In genomic region chr7:147070886-147071285, GRCh38 we compare ENCODE assay signal across 29 cellular contexts.
"Had no signal": no experiment of that assay in that cellular context is flagged by ENCODE, and none has a peak within 500 bp of the region (broad histone marks: within the 10 kb centered on the region; RNA-seq: fewer than 3 reads in every experiment).

No MANE protein-coding gene starts in this region.

- H3K4me2 ChIP-seq: neural progenitor cell had no signal

- H3K4me1 Mint-ChIP-seq: naive thymus-derived CD4-positive, alpha-beta T cell; natural killer cell; stimulated activated effector memory CD8-positive, alpha-beta T cell treated with anti-CD3 and anti-CD28 coated beads, Interleukin-12 subunit alpha, Interleukin-12 subunit beta, amount 100 ng/mL, for 72 hours; stimulated activated naive CD8-positive, alpha-beta T cell treated with anti-CD3 and anti-CD28 coated beads, Interleukin-15, amount 100 ng/mL, for 72 hours had no signal

- H3K27me3 ChIP-seq: neural progenitor cell, ovary, right lobe of liver, sigmoid colon, suprapubic skin, testis, tibial artery, transverse colon, upper lobe of right lung, uterus had no signal

- FAIRE-seq: small intestine had no signal

- H3K9me3 Mint-ChIP-seq: neural progenitor cell had no signal

- H3K36me3 ChIP-seq: neural progenitor cell, ovary, right lobe of liver, sigmoid colon, suprapubic skin, tibial artery, transverse colon, upper lobe of right lung, uterus had no signal

- H3K27me3 Mint-ChIP-seq: naive thymus-derived CD4-positive, alpha-beta T cell; progenitor cell of endocrine pancreas; stimulated activated naive CD8-positive, alpha-beta T cell treated with anti-CD3 and anti-CD28 coated beads, Interleukin-15, amount 100 ng/mL, for 72 hours; type B pancreatic cell had no signal

- H3K4me3 ChIP-seq: neural progenitor cell, ovary, psoas muscle, right lobe of liver, sigmoid colon, suprapubic skin, testis, tibial artery, transverse colon, upper lobe of right lung, uterus had no signal

- H3K4me3 Mint-ChIP-seq: naive thymus-derived CD4-positive, alpha-beta T cell; natural killer cell; neural progenitor cell; stimulated activated effector memory CD8-positive, alpha-beta T cell treated with anti-CD3 and anti-CD28 coated beads, Interleukin-12 subunit alpha, Interleukin-12 subunit beta, amount 100 ng/mL, for 72 hours; stimulated activated naive CD8-positive, alpha-beta T cell treated with anti-CD3 and anti-CD28 coated beads, Interleukin-15, amount 100 ng/mL, for 72 hours; type B pancreatic cell had no signal

- DNase-seq: naive thymus-derived CD4-positive, alpha-beta T cell; natural killer cell; occipital lobe; ovary; posterior cingulate gyrus; psoas muscle; right cardiac atrium; right lobe of liver; sigmoid colon; stimulated activated CD4-positive, alpha-beta T cell treated with anti-CD3 and anti-CD28 coated beads, Interleukin-15, amount 100 ng/mL, for 24 hours; stimulated activated CD4-positive, alpha-beta T cell treated with anti-CD3 and anti-CD28 coated beads, Interleukin-2, amount 100 ng/mL, for 24 hours; stimulated activated CD4-positive, alpha-beta T cell treated with anti-CD3 and anti-CD28 coated beads, Interleukin-2, amount 100 ng/mL, for 48 hours; stimulated activated CD4-positive, alpha-beta T cell treated with anti-CD3 and anti-CD28 coated beads, Interleukin-4, amount 100 ng/mL, for 24 hours; stimulated activated naive CD4-positive, alpha-beta T cell; stimulated activated naive CD8-positive, alpha-beta T cell treated with anti-CD3 and anti-CD28 coated beads, Interleukin-15, amount 100 ng/mL, for 72 hours; stimulated activated naive CD8-positive, alpha-beta T cell treated with anti-CD3 and anti-CD28 coated beads, Interleukin-15, Interleukin-2, amounts not matched to agents 100 U/mL and 50 U/mL, for 24 hours; substantia nigra; testis; tibial artery; transverse colon; upper lobe of right lung; uterus had no signal

- H3K36me3 Mint-ChIP-seq: neural progenitor cell; stimulated activated effector memory CD8-positive, alpha-beta T cell treated with anti-CD3 and anti-CD28 coated beads, Interleukin-12 subunit alpha, Interleukin-12 subunit beta, amount 100 ng/mL, for 72 hours; type B pancreatic cell had no signal

- H3K79me2 ChIP-seq: parathyroid adenoma had no signal

- H3K4me1 ChIP-seq: neural progenitor cell, parathyroid adenoma, psoas muscle, right lobe of liver, sigmoid colon, suprapubic skin, testis, tibial artery, transverse colon, upper lobe of right lung, uterus had no signal

- H3K27ac ChIP-seq: neural progenitor cell, ovary, parathyroid adenoma, psoas muscle, right lobe of liver, sigmoid colon, suprapubic skin, testis, tibial artery, transverse colon, upper lobe of right lung, uterus had no signal

- H3K9me3 ChIP-seq: ovary, psoas muscle, right lobe of liver, sigmoid colon, suprapubic skin, testis, tibial artery, transverse colon, upper lobe of right lung, uterus had no signal

- H3K27ac Mint-ChIP-seq: naive thymus-derived CD4-positive, alpha-beta T cell; natural killer cell; neural progenitor cell; progenitor cell of endocrine pancreas; stimulated activated effector memory CD8-positive, alpha-beta T cell treated with anti-CD3 and anti-CD28 coated beads, Interleukin-12 subunit alpha, Interleukin-12 subunit beta, amount 100 ng/mL, for 72 hours; stimulated activated naive CD8-positive, alpha-beta T cell treated with anti-CD3 and anti-CD28 coated beads, Interleukin-15, amount 100 ng/mL, for 72 hours; type B pancreatic cell had no signal

- ATAC-seq: naive thymus-derived CD4-positive, alpha-beta T cell; natural killer cell; psoas muscle; right cardiac atrium; right lobe of liver; stimulated activated effector memory CD8-positive, alpha-beta T cell treated with anti-CD3 and anti-CD28 coated beads, Interleukin-12 subunit alpha, Interleukin-12 subunit beta, amount 100 ng/mL, for 72 hours; stimulated activated naive CD8-positive, alpha-beta T cell treated with anti-CD3 and anti-CD28 coated beads, Interleukin-15, amount 100 ng/mL, for 72 hours; stimulated activated naive CD8-positive, alpha-beta T cell treated with anti-CD3 and anti-CD28 coated beads, Interleukin-15, Interleukin-2, amounts not matched to agents 100 U/mL and 50 U/mL, for 24 hours; upper lobe of right lung had no signal

- H2AFZ ChIP-seq: neural progenitor cell, parathyroid adenoma had no signal

- H3K9ac ChIP-seq: neural progenitor cell, parathyroid adenoma had no signal
